In genomic region chr5:56039985-56040384, GRCh38 we compare ENCODE assay signal across 21 cellular contexts. TPM values are rescaled to one million over a fixed set of nuclear protein-coding genes. Genes with fewer than 3 reads are reported as not detected.
A peak's percentile ranks its signal among the peaks of the same experiment; 100 is the strongest.
DNase-seq lines count a peak whose midpoint lies in the region; ATAC-seq and TF ChIP-seq lines count a peak whose summit lies in the region.
"Had no signal": no experiment of that assay in that cellular context is flagged by ENCODE, and none has a peak within 500 bp of the region (broad histone marks: within the 10 kb centered on the region; RNA-seq: fewer than 3 reads in every experiment).

No MANE protein-coding gene starts in this region.

- H3K4me1 Mint-ChIP-seq in Caco-2 (ENCODE audit: low read depth, unreplicated experiment), result peaks cover 28% of the 10 kb centered on the region
- peaks cover 8% of the 10 kb centered on the region for H3K4me1 Mint-ChIP-seq in T-helper 17 cell
- H3K4me1 Mint-ChIP-seq: B cell had no signal

- no peaks in the 10 kb centered on the region for H3K27me3 Mint-ChIP-seq in Caco-2 (ENCODE audit: insufficient read depth, unreplicated experiment)
- H3K27me3 Mint-ChIP-seq in T-helper 17 cell, result no peaks in the 10 kb centered on the region

- H3K27me3 ChIP-seq in Caco-2 (replicated peaks; ENCODE audit: control insufficient read depth, insufficient read depth, low read length), result no peaks in the 10 kb centered on the region
- no peaks in the 10 kb centered on the region for H3K27me3 ChIP-seq in esophagus squamous epithelium
- H3K27me3 ChIP-seq: ovary had no signal

- POLR2A ChIA-PET in Caco-2 (lab: Charles Lee), result no interaction called here

- intact Hi-C loops in Caco-2 (cut with micrococcal nuclease; ENCODE audit: unreplicated experiment) (no loop called here), esophagus squamous epithelium (cut with DNase I) (no loop called here)

- DNase-seq in Caco-2 (no peak), NOMO-1 treated with DMSO at 0.1 percent for 48 hours (lab: John Stamatoyannopoulos, UW; ENCODE audit: unreplicated experiment) (peak; percentile 7), caudate nucleus (lab: John Stamatoyannopoulos, UW) (no peak), NCI-H1417 (lab: John Stamatoyannopoulos, UW) (no peak), T-helper 17 cell (no peak), esophagus squamous epithelium (lab: John Stamatoyannopoulos, UW) (no peak)
- DNase-seq: activated CD4-positive, CD25-positive, alpha-beta regulatory T cell treated with anti-CD3 and anti-CD28 coated beads, Interleukin-2, amount 50 U/mL, for 72 hours; activated effector memory CD4-positive, alpha-beta T cell treated with anti-CD3 and anti-CD28 coated beads, Interleukin-2, amount 50 U/mL, for 16 hours; amniotic stem cell; DMS 273 treated with DMSO at 0.1 percent for 48 hours; islet precursor cell; MM.1S; NCI-H187 treated with DMSO at 0.1 percent for 48 hours; NCI-H524; ovary; SW 1271 had no signal

- peaks cover 6% of the 10 kb centered on the region for H3K36me3 Mint-ChIP-seq in Caco-2 (ENCODE audit: insufficient read depth, unreplicated experiment)
- H3K36me3 Mint-ChIP-seq in T-helper 17 cell (ENCODE audit: low read depth), result no peaks in the 10 kb centered on the region

- CTCF ChIA-PET in Caco-2 (lab: Charles Lee), result no interaction called here

- H3K36me3 ChIP-seq in Caco-2 (ENCODE audit: control insufficient read depth, insufficient read depth, low read length) (no peaks in the 10 kb centered on the region), mesodermal cell (ENCODE audit: control insufficient read depth, insufficient read depth, low read length) (no peaks in the 10 kb centered on the region), esophagus squamous epithelium (no peaks in the 10 kb centered on the region)
- H3K36me3 ChIP-seq: ovary had no signal

- peaks cover 29% of the 10 kb centered on the region for H3K4me1 ChIP-seq in Caco-2
- H3K4me1 ChIP-seq in mesodermal cell (ENCODE audit: control insufficient read depth, insufficient read depth, low read length, poor library complexity, severe bottlenecking), result peaks cover 13% of the 10 kb centered on the region
- no peaks in the 10 kb centered on the region for H3K4me1 ChIP-seq in esophagus squamous epithelium

- H3K4me3 ChIP-seq in Caco-2 (ENCODE audit: low read depth, low read length) (no peak overlapping the region), mesodermal cell (ENCODE audit: extremely low read depth, insufficient read depth, low read length, poor library complexity, severe bottlenecking) (no peak overlapping the region), esophagus squamous epithelium (no peak overlapping the region)
- H3K4me3 ChIP-seq: ovary, skin epidermis had no signal

- peaks cover 10% of the 10 kb centered on the region for H3K9me3 Mint-ChIP-seq in Caco-2 (ENCODE audit: unreplicated experiment)

- H3K9me3 ChIP-seq in Caco-2 (no peaks in the 10 kb centered on the region; the same call in 1 of the 2 replicates), mesodermal cell (ENCODE audit: control insufficient read depth, low read length) (peaks cover 7% of the 10 kb centered on the region), T-helper 17 cell (ENCODE audit: control insufficient read depth, low read length, poor library complexity, severe bottlenecking) (no peaks in the 10 kb centered on the region), esophagus squamous epithelium (no peaks in the 10 kb centered on the region)
- H3K9me3 ChIP-seq: ovary had no signal

- no TSS peak for BruUV-seq in Caco-2 (replicated peaks; lab: Mats Ljungman, UMichigan)

- TF ChIP-seq POLR2A in esophagus squamous epithelium (IDR thresholded peaks at IDR 0.05), result no peak

- ATAC-seq in GM18519 (IDR thresholded peaks at IDR 0.05; ENCODE audit: low FRiP score, unreplicated experiment) (no peak), T-helper 17 cell (no peak)

- H3K27ac Mint-ChIP-seq in Caco-2 (ENCODE audit: unreplicated experiment), result peak overlapping the region; percentile 60
- H3K27ac Mint-ChIP-seq in T-helper 17 cell, result no peak overlapping the region
- H3K27ac Mint-ChIP-seq: B cell had no signal

- peak overlapping the region; percentile 8 for H3K27ac ChIP-seq in caudate nucleus (ENCODE audit: low read depth, low read length)
- H3K27ac ChIP-seq in mesodermal cell (ENCODE audit: low read depth, low read length, severe bottlenecking), result peak overlapping the region; percentile 66
- no peak overlapping the region for H3K27ac ChIP-seq in esophagus squamous epithelium
- H3K27ac ChIP-seq: epithelial cell of prostate, ovary, skin epidermis had no signal

- 89 to 94% methylated on average over 2 of the region's 2 CpGs for WGBS in mesodermal cell (ENCODE audit: insufficient coverage in 2 of 2), 2 experiments
- 53 to 74% methylated on average over 2 of the region's 2 CpGs for WGBS in esophagus squamous epithelium, 2 donors

- TF ChIP-seq CTCF in Caco-2 (IDR thresholded peaks at IDR 0.05; ENCODE audit: insufficient read depth in 1 of 2, low read depth in 1 of 2, low read length in 1 of 2, severe bottlenecking in 1 of 2, unreplicated experiment in 1 of 2), result no peak
- TF ChIP-seq CTCF in esophagus squamous epithelium (IDR thresholded peaks at IDR 0.05), result no peak

- H3K4me3 Mint-ChIP-seq in Caco-2 (ENCODE audit: unreplicated experiment) (no peak overlapping the region), T-helper 17 cell (no peak overlapping the region)
- H3K4me3 Mint-ChIP-seq: B cell had no signal

RNA-seq across cellular contexts. Expression of gene IL6ST, which starts 45.2 kb away (rescaled TPM):
- 265 and 278 TPM in 2 replicates for total RNA-seq in Caco-2 (2022)
- polyA plus RNA-seq in mesodermal cell (2013, experiment 1 of 2), result 142 TPM
- polyA plus RNA-seq in mesodermal cell (2013, experiment 2 of 2), result 179 TPM
- 100 to 1,000 TPM; 159 TPM for total RNA-seq in T-helper 17 cell
- total RNA-seq in esophagus squamous epithelium, result 100 to 1,000 TPM in 2 of 4 donors, 10 to 100 TPM in 2; 71.4 to 246 (median 116) TPM

Comparison
In these comparisons a context has a peak if more than half of its experiments do, and no peak if none do; other contexts are left out.
1. H3K27ac ChIP-seq: peak in caudate nucleus (single experiment) and mesodermal cell (single experiment); none in esophagus squamous epithelium (0 of 4).